Comparison of ENCODE assay signal across 17 cellular contexts in genomic region chr3:45604596-45604995, GRCh38. TPM values are rescaled to one million over a fixed set of nuclear protein-coding genes. Genes with fewer than 3 reads are reported as not detected.
A peak's percentile ranks its signal among the peaks of the same experiment; 100 is the strongest.
DNase-seq lines count a peak whose midpoint lies in the region; ATAC-seq and TF ChIP-seq lines count a peak whose summit lies in the region.
"Had no signal": no experiment of that assay in that cellular context is flagged by ENCODE, and none has a peak within 500 bp of the region (broad histone marks: within the 10 kb centered on the region; RNA-seq: fewer than 3 reads in every experiment).

No MANE protein-coding gene starts in this region.

- H3K4me3 Mint-ChIP-seq in endothelial cell (ENCODE audit: unreplicated experiment) = peak overlapping the region; percentile 1
- no peak overlapping the region for H3K4me3 Mint-ChIP-seq in progenitor cell of endocrine pancreas (ENCODE audit: low read depth)

- H3K4me1 Mint-ChIP-seq in endothelial cell (ENCODE audit: unreplicated experiment) (peaks cover 2% of the 10 kb centered on the region), progenitor cell of endocrine pancreas (ENCODE audit: low read depth) (peaks cover 2% of the 10 kb centered on the region)

- H3K36me3 Mint-ChIP-seq in endothelial cell (ENCODE audit: low read depth, unreplicated experiment) (peaks cover 19% of the 10 kb centered on the region), progenitor cell of endocrine pancreas (ENCODE audit: insufficient read depth) (peaks cover 4% of the 10 kb centered on the region)

- H3K27ac Mint-ChIP-seq in endothelial cell (ENCODE audit: unreplicated experiment) = no peak overlapping the region
- peak overlapping the region; percentile 38 for H3K27ac Mint-ChIP-seq in progenitor cell of endocrine pancreas

- H3K36me3 ChIP-seq in left ventricle myocardium inferior = peaks cover 8% of the 10 kb centered on the region
- no peaks in the 10 kb centered on the region for H3K36me3 ChIP-seq in vagina
- no peaks in the 10 kb centered on the region for H3K36me3 ChIP-seq in testis (ENCODE audit: low read depth, missing control alignments)
- H3K36me3 ChIP-seq: breast epithelium had no signal

- peaks cover 100% of the 10 kb centered on the region for H3K4me1 ChIP-seq in left ventricle myocardium inferior
- H3K4me1 ChIP-seq in vagina = peaks cover 69% of the 10 kb centered on the region
- peaks cover 34% of the 10 kb centered on the region for H3K4me1 ChIP-seq in testis

- 89 to 94% methylated on average over 8 of the region's 8 CpGs for WGBS in testis, 2 donors

- TF ChIP-seq CTCF in left ventricle myocardium inferior (IDR thresholded peaks at IDR 0.05; ENCODE audit: borderline replicate concordance) = no peak
- no peak for TF ChIP-seq CTCF in endothelial cell (IDR thresholded peaks at IDR 0.05; ENCODE audit: unreplicated experiment)
- TF ChIP-seq CTCF in progenitor cell of endocrine pancreas (IDR thresholded peaks at IDR 0.05; ENCODE audit: unreplicated experiment) = no peak
- no peak for TF ChIP-seq CTCF in vagina (IDR thresholded peaks at IDR 0.05)
- no peak for TF ChIP-seq CTCF in testis (IDR thresholded peaks at IDR 0.05)

- ATAC-seq in Right ventricle myocardium superior (ENCODE audit: poor library complexity) = no peak

- peak overlapping the region; percentile 93 for H3K27ac ChIP-seq in left ventricle myocardium inferior (replicated peaks)
- peak overlapping the region; percentile 18 for H3K27ac ChIP-seq in vagina
- no peak overlapping the region for H3K27ac ChIP-seq in testis
- H3K27ac ChIP-seq: breast epithelium had no signal

- peaks cover 4% of the 10 kb centered on the region for H3K27me3 Mint-ChIP-seq in endothelial cell (ENCODE audit: unreplicated experiment)
- no peaks in the 10 kb centered on the region for H3K27me3 Mint-ChIP-seq in progenitor cell of endocrine pancreas
- H3K27me3 Mint-ChIP-seq: naive B cell had no signal

- no peaks in the 10 kb centered on the region for H3K9me3 Mint-ChIP-seq in endothelial cell (ENCODE audit: unreplicated experiment)
- no peaks in the 10 kb centered on the region for H3K9me3 Mint-ChIP-seq in progenitor cell of endocrine pancreas (ENCODE audit: low read depth)
- H3K9me3 Mint-ChIP-seq: naive B cell had no signal

- H3K9me3 ChIP-seq in left ventricle myocardium inferior (replicated peaks) = no peaks in the 10 kb centered on the region
- no peaks in the 10 kb centered on the region for H3K9me3 ChIP-seq in vagina
- no peaks in the 10 kb centered on the region for H3K9me3 ChIP-seq in testis
- H3K9me3 ChIP-seq: breast epithelium, SK-N-SH, tibial nerve had no signal

- H3K4me3 ChIP-seq in left ventricle myocardium inferior (no peak overlapping the region), vagina (no peak overlapping the region), testis (no peak overlapping the region)
- H3K4me3 ChIP-seq: breast epithelium, tibial nerve had no signal

- no peaks in the 10 kb centered on the region for H3K27me3 ChIP-seq in left ventricle myocardium inferior (ENCODE audit: low read depth)
- H3K27me3 ChIP-seq in vagina = no peaks in the 10 kb centered on the region
- no peaks in the 10 kb centered on the region for H3K27me3 ChIP-seq in testis
- H3K27me3 ChIP-seq: breast epithelium, tibial nerve had no signal

- intact Hi-C loops in left ventricle myocardium inferior (cut with micrococcal nuclease) = no loop called here
- intact Hi-C loops in Right ventricle myocardium superior (cut with DNase I) = no loop called here
- intact Hi-C loops in vagina (cut with DNase I) = no loop called here
- intact Hi-C loops in testis (cut with DNase I; ENCODE audit: low total_unique reads) = no loop called here

- TF ChIP-seq POLR2A in vagina (IDR thresholded peaks at IDR 0.05) = no peak
- TF ChIP-seq POLR2A in testis (IDR thresholded peaks at IDR 0.05) = no peak

- no peak for DNase-seq in left ventricle myocardium inferior
- no peak for DNase-seq in Right ventricle myocardium superior
- no peak for DNase-seq in endothelial cell (ENCODE audit: low spot score)
- no peak for DNase-seq in progenitor cell of endocrine pancreas (ENCODE audit: low spot score, unreplicated experiment)
- no peak for DNase-seq in vagina (ENCODE audit: extremely low spot score in 2 of 2)
- DNase-seq in testis = no peak
- no peak for DNase-seq in cerebellum (ENCODE audit: low spot score)
- no peak for DNase-seq in NCI-H187 treated with DMSO at 0.1 percent for 48 hours (lab: John Stamatoyannopoulos, UW)
- DNase-seq: activated effector memory CD4-positive, alpha-beta T cell treated with Interleukin-2 at 50 U/mL for 16 hours; DMS79; foreskin melanocyte; naive B cell; NCI-H146; NCI-H524; SK-N-SH had no signal

RNA-seq across cellular contexts. Expression of gene LIMD1, which starts 10.0 kb away (rescaled TPM):
- total RNA-seq in left ventricle myocardium inferior (27.8 TPM), Right ventricle myocardium superior (31.9 TPM), endothelial cell (ENCODE audit: unreplicated experiment) (56.1 TPM), progenitor cell of endocrine pancreas (31.3 and 32.5 TPM in 2 replicates), vagina (16.2 TPM), testis (10 to 100 TPM; 22.9 to 38.4 TPM), cerebellum (11.6 TPM)
- 9.7 TPM for polyA plus RNA-seq in testis (ENCODE audit: insufficient read depth, low read depth, low replicate concordance)

Comparison
In these comparisons a context has a peak if more than half of its experiments do, and no peak if none do; other contexts are left out.
1. H3K27ac ChIP-seq: peak in left ventricle myocardium inferior (single experiment) and vagina (single experiment); none in testis (0 of 2).